ENCODE assay signal across 30 cellular contexts in genomic region chr11:45324459-45324858, GRCh38. TPM values are rescaled to one million over a fixed set of nuclear protein-coding genes. Genes with fewer than 3 reads are reported as not detected.
"Had no signal": no experiment of that assay in that cellular context is flagged by ENCODE, and none has a peak within 500 bp of the region (broad histone marks: within the 10 kb centered on the region; RNA-seq: fewer than 3 reads in every experiment).

No MANE protein-coding gene starts in this region.

- ATAC-seq: foreskin keratinocyte; gastroesophageal sphincter; left lung; lower lobe of right lung; naive thymus-derived CD4-positive, alpha-beta T cell; stimulated activated naive B cell treated with anti-CD40 and anti-IgM and Interleukin-4, amounts not matched to agents 10 μg/mL and 1 μg/mL and 100 μg/mL, for 72 hours; upper lobe of right lung had no signal

- H3K4me1 Mint-ChIP-seq: memory B cell; mesothelial cell of epicardium; naive thymus-derived CD4-positive, alpha-beta T cell; neural progenitor cell; stimulated activated naive B cell treated with anti-CD40 and anti-IgM and Interleukin-4, amounts not matched to agents 10 μg/mL and 1 μg/mL and 100 μg/mL, for 72 hours had no signal

- H3K9ac ChIP-seq: neural progenitor cell, parathyroid adenoma had no signal

- H3K36me3 ChIP-seq: gastroesophageal sphincter, heart left ventricle, left lung, lower lobe of right lung, neural progenitor cell, thoracic aorta, tibial nerve, upper lobe of right lung, uterus had no signal

- H2AFZ ChIP-seq: hepatocyte, neural progenitor cell, parathyroid adenoma had no signal

- H3K4me3 Mint-ChIP-seq: dendritic cell treated with granulocyte-macrophage colony-stimulating factor and Interleukin-4, amounts not matched to agents 40 ng/mL and 50 ng/mL, for 4 days; endodermal cell; memory B cell; mesothelial cell of epicardium; naive thymus-derived CD4-positive, alpha-beta T cell; nephron; neural progenitor cell; stimulated activated naive B cell treated with anti-CD40 and anti-IgM and Interleukin-4, amounts not matched to agents 10 μg/mL and 1 μg/mL and 100 μg/mL, for 72 hours; stimulated activated naive CD8-positive, alpha-beta T cell treated with anti-CD3 and anti-CD28 coated beads, Interleukin-15, Interleukin-2, amounts not matched to agents 100 ng/mL and 50 ng/mL, for 24 hours had no signal

- H3K36me3 Mint-ChIP-seq: memory B cell; mesothelial cell of epicardium; naive thymus-derived CD4-positive, alpha-beta T cell; neural progenitor cell; stimulated activated naive B cell treated with anti-CD40 and anti-IgM and Interleukin-4, amounts not matched to agents 10 μg/mL and 1 μg/mL and 100 μg/mL, for 72 hours had no signal

- H3K4me2 ChIP-seq: hepatocyte, neural progenitor cell had no signal

- H3K27me3 ChIP-seq: hepatocyte, neural progenitor cell, upper lobe of right lung, uterus had no signal

- DNase-seq: cerebellar nuclear complex; effector CD8-positive, alpha-beta T cell; endodermal cell; foreskin keratinocyte; heart left ventricle; kidney; left lung; lower lobe of right lung; naive thymus-derived CD4-positive, alpha-beta T cell; small intestine; stimulated activated CD4-positive, alpha-beta T cell treated with anti-CD3 and anti-CD28 coated beads, Interleukin-15, amount 100 ng/mL, for 24 hours; stimulated activated CD4-positive, alpha-beta T cell treated with anti-CD3 and anti-CD28 coated beads, Interleukin-2, amount 100 ng/mL, for 48 hours; stimulated activated naive B cell treated with anti-CD40 and anti-IgM and Interleukin-4, amounts not matched to agents 10 μg/mL and 1 μg/mL and 100 μg/mL, for 72 hours; upper lobe of right lung; uterus had no signal

- H3K9me3 ChIP-seq: lower lobe of right lung, thoracic aorta, uterus had no signal

- H3K4me1 ChIP-seq: foreskin keratinocyte, left lung, lower lobe of right lung, neural progenitor cell, parathyroid adenoma, tibial nerve, upper lobe of right lung, uterus had no signal

- H3K9me3 Mint-ChIP-seq: dendritic cell treated with granulocyte-macrophage colony-stimulating factor and Interleukin-4, amounts not matched to agents 40 ng/mL and 50 ng/mL, for 4 days had no signal

- H3K27ac ChIP-seq: epithelial cell of prostate, foreskin keratinocyte, gastroesophageal sphincter, heart left ventricle, hepatocyte, left lung, lower lobe of right lung, neural progenitor cell, parathyroid adenoma, thoracic aorta, tibial nerve, upper lobe of right lung, uterus had no signal

- H3K27ac Mint-ChIP-seq: dendritic cell treated with granulocyte-macrophage colony-stimulating factor and Interleukin-4, amounts not matched to agents 40 ng/mL and 50 ng/mL, for 4 days; endodermal cell; memory B cell; mesothelial cell of epicardium; naive thymus-derived CD4-positive, alpha-beta T cell; nephron; neural progenitor cell; progenitor cell of endocrine pancreas; stimulated activated naive B cell treated with anti-CD40 and anti-IgM and Interleukin-4, amounts not matched to agents 10 μg/mL and 1 μg/mL and 100 μg/mL, for 72 hours; stimulated activated naive CD8-positive, alpha-beta T cell treated with anti-CD3 and anti-CD28 coated beads, Interleukin-15, Interleukin-2, amounts not matched to agents 100 ng/mL and 50 ng/mL, for 24 hours had no signal

- H3K4me3 ChIP-seq: gastroesophageal sphincter, heart left ventricle, hepatocyte, left lung, lower lobe of right lung, neural progenitor cell, thoracic aorta, tibial nerve, upper lobe of right lung, uterus had no signal

- H3K79me2 ChIP-seq: hepatocyte, parathyroid adenoma had no signal

RNA-seq across cellular contexts. Expression of gene SYT13, which starts 38.3 kb away (rescaled TPM):
- total RNA-seq: esophagus mucosa; fibroblast of lung; foreskin keratinocyte; lower lobe of right lung; naive thymus-derived CD4-positive, alpha-beta T cell; thoracic aorta; upper lobe of right lung had no signal
- polyA plus RNA-seq: fibroblast of lung; foreskin keratinocyte; naive thymus-derived CD4-positive, alpha-beta T cell had no signal
